ENCODE assay signal across 8 cellular contexts in genomic region chr1:29793653-29794348, GRCh38.
DNase-seq lines count a peak whose midpoint lies in the region; ATAC-seq and TF ChIP-seq lines count a peak whose summit lies in the region.
"Had no signal": no experiment of that assay in that cellular context is flagged by ENCODE, and none has a peak within 500 bp of the region (broad histone marks: within the 10 kb centered on the region; RNA-seq: fewer than 3 reads in every experiment).

No MANE protein-coding gene starts in this region.

- TF ChIP-seq CTCF in OCI-LY3 (IDR thresholded peaks at IDR 0.05; ENCODE audit: low read depth, low read length) = no peak

- peaks cover 22 to 42% (median 33%) of the 10 kb centered on the region in 11 experiments for H3K9me3 ChIP-seq in BLaER1 treated with 17β-estradiol and CSF1 and Interleukin-3, amounts not matched to agents 10 nM and 100 nM (replicated peaks in 1 of 11)
- H3K9me3 ChIP-seq in OCI-LY3 (ENCODE audit: insufficient read depth, low read length) (no peaks in the 10 kb centered on the region), mesodermal cell (ENCODE audit: control insufficient read depth, low read length) (peaks cover 8% of the 10 kb centered on the region)

- DNase-seq in AG08396 (ENCODE audit: low spot score) (peak; percentile 1), cerebellum (ENCODE audit: low spot score) (no peak), NCI-H1930 (lab: John Stamatoyannopoulos, UW) (no peak)

- peaks cover 8 to 20% (median 16%) of the 10 kb centered on the region in 10 experiments for H3K4me1 ChIP-seq in BLaER1 treated with 17β-estradiol and CSF1 and Interleukin-3, amounts not matched to agents 10 nM and 100 nM
- H3K4me1 ChIP-seq in OCI-LY3 (ENCODE audit: low read length) (no peaks in the 10 kb centered on the region), mesodermal cell (ENCODE audit: control insufficient read depth, insufficient read depth, low read length, poor library complexity, severe bottlenecking) (no peaks in the 10 kb centered on the region)

- peak overlapping the region in 8 of 11 experiments; percentile 43 to 70 (median 62); a peak in 15 of 22 replicates for H3K9ac ChIP-seq in BLaER1 treated with 17β-estradiol and CSF1 and Interleukin-3, amounts not matched to agents 10 nM and 100 nM
- H3K9ac ChIP-seq in OCI-LY3 (ENCODE audit: low read length) = no peak overlapping the region

- peak overlapping the region; percentile 51 to 94 (median 76); a peak in 21 of 22 replicates for H3K4me2 ChIP-seq in BLaER1 treated with 17β-estradiol and CSF1 and Interleukin-3, amounts not matched to agents 10 nM and 100 nM
- H3K4me2 ChIP-seq in OCI-LY3 (ENCODE audit: low read length) = peak overlapping the region; percentile 48; the same call in 1 of the 2 replicates

- H4K20me1 ChIP-seq in BLaER1 treated with 17β-estradiol and CSF1 and Interleukin-3, amounts not matched to agents 10 nM and 100 nM = no peaks in the 10 kb centered on the region
- H4K20me1 ChIP-seq in OCI-LY3 (ENCODE audit: insufficient read depth, low read length) = no peaks in the 10 kb centered on the region

- peak overlapping the region in 10 of 11 experiments; percentile 50 to 86 (median 79); a peak in 20 of 22 replicates for H3K27ac ChIP-seq in BLaER1 treated with 17β-estradiol and CSF1 and Interleukin-3, amounts not matched to agents 10 nM and 100 nM
- H3K27ac ChIP-seq in OCI-LY3 (ENCODE audit: low read length) (no peak overlapping the region), mesodermal cell (ENCODE audit: low read depth, low read length, severe bottlenecking) (peak overlapping the region; percentile 49)
- H3K27ac ChIP-seq: SK-N-MC had no signal

- 83 to 84% methylated on average over 5 to 6 of the region's 8 CpGs for WGBS in mesodermal cell (ENCODE audit: insufficient coverage in 2 of 2), 2 experiments

- H3K4me3 ChIP-seq in BLaER1 treated with 17β-estradiol and CSF1 and Interleukin-3, amounts not matched to agents 10 nM and 100 nM = no peak overlapping the region
- no peak overlapping the region for H3K4me3 ChIP-seq in OCI-LY3 (ENCODE audit: low read length)
- H3K4me3 ChIP-seq in mesodermal cell (ENCODE audit: extremely low read depth, insufficient read depth, low read length, poor library complexity, severe bottlenecking) = no peak overlapping the region
- H3K4me3 ChIP-seq: SK-N-MC had no signal

- H2AFZ ChIP-seq in OCI-LY3 (ENCODE audit: low read depth, low read length) = no peak overlapping the region

- no peaks in the 10 kb centered on the region for H3K27me3 ChIP-seq in BLaER1 treated with 17β-estradiol and CSF1 and Interleukin-3, amounts not matched to agents 10 nM and 100 nM
- no peaks in the 10 kb centered on the region for H3K27me3 ChIP-seq in OCI-LY3 (ENCODE audit: low read depth, low read length)

- ATAC-seq in GM21515 (IDR thresholded peaks at IDR 0.05; ENCODE audit: unreplicated experiment) = no peak

- no peaks in the 10 kb centered on the region for H3K36me3 ChIP-seq in BLaER1 treated with 17β-estradiol and CSF1 and Interleukin-3, amounts not matched to agents 10 nM and 100 nM
- H3K36me3 ChIP-seq in OCI-LY3 (replicated peaks; ENCODE audit: low read depth, low read length) = no peaks in the 10 kb centered on the region
- no peaks in the 10 kb centered on the region for H3K36me3 ChIP-seq in mesodermal cell (ENCODE audit: control insufficient read depth, insufficient read depth, low read length)

- H3K79me2 ChIP-seq in OCI-LY3 (ENCODE audit: low read length) = no peaks in the 10 kb centered on the region
